In the genomic region with DNA sequence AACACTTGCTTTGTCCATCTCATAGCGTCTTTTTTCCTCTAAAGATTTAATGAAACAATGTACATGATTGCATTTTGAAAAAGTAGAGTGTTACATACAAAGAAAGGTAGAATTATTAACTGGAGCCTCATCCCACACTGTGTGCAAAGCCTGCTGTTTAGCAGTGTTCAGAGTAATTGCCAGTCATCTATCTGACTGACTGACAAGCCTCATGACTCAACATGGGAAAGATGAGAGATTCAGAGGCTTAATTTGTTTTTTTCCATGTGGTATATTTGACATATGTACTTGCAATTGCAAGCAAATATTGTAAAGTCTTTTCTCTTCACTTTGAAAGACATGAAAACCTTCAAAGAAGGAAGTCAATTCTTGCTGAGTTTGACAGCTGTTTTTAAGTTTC, we compare ENCODE assay signal across 18 cellular contexts. TPM values are rescaled to one million over a fixed set of nuclear protein-coding genes. Genes with fewer than 3 reads are reported as not detected.
DNase-seq lines count a peak whose midpoint lies in the region; ATAC-seq and TF ChIP-seq lines count a peak whose summit lies in the region.
"Had no signal": no experiment of that assay in that cellular context is flagged by ENCODE, and none has a peak within 500 bp of the region (broad histone marks: within the 10 kb centered on the region; RNA-seq: fewer than 3 reads in every experiment).

No MANE protein-coding gene starts in this region.

- CTCF ChIA-PET in activated naive CD4-positive, alpha-beta T cell treated with anti-CD3 and anti-CD28 coated beads, Interleukin-2, amount 10 ng/mL, durations not matched to agents 7 days and 5 days (lab: Charles Lee): interaction anchor here (1.3 kb wide), 1 partner anchor 16 kb away, joined by 3 read pairs; no protein-coding TSS in a partner anchor

- intact Hi-C loops in activated T-helper 1 cell treated with anti-CD3 and anti-CD28 coated beads, Interleukin-12 subunit alpha, Interleukin-12 subunit beta, Interleukin-2, Interleukin-4 antibody, amounts not matched to agents 30 ng/mL and 10 ng/mL and 1 ng/mL, durations not matched to agents 14 hours and 24 hours and 36 hours (cut with micrococcal nuclease): loop anchor here (5.0 kb wide), 1 partner anchor 58 kb away; a partner anchor contains a TSS

- DNase-seq in activated naive CD4-positive, alpha-beta T cell treated with anti-CD3 and anti-CD28 coated beads, Interleukin-2, amount 50 U/mL, for 72 hours (ENCODE audit: low spot score in 2 of 2): no peak
- no peak for DNase-seq in activated naive CD4-positive, alpha-beta T cell treated with anti-CD3 and anti-CD28 coated beads, Interleukin-2, amount 10 ng/mL, durations not matched to agents 7 days and 5 days
- no peak for DNase-seq in activated T-helper 1 cell treated with anti-CD3 and anti-CD28 coated beads, Interleukin-12 subunit alpha, Interleukin-12 subunit beta, Interleukin-2, Interleukin-4 antibody, amounts not matched to agents 30 ng/mL and 10 ng/mL and 1 ng/mL, durations not matched to agents 14 hours and 24 hours and 36 hours (ENCODE audit: low spot score)
- DNase-seq in immature natural killer cell (no peak), type B pancreatic cell (ENCODE audit: extremely low spot score, unreplicated experiment) (no peak), GM20000 (ENCODE audit: low spot score) (no peak), iPS-NIHi11 (ENCODE audit: low spot score) (no peak)
- DNase-seq: adrenal gland; HCEC 1CT; IMR-90; kidney; mucosa of descending colon; NCI-H1105; NCI-H2029 treated with DMSO at 0.1 percent for 48 hours; stimulated activated CD4-positive, alpha-beta T cell treated with anti-CD3 and anti-CD28 coated beads, Interleukin-15, amount 100 ng/mL, for 24 hours; stomach had no signal

- H3K4me1 Mint-ChIP-seq in activated naive CD4-positive, alpha-beta T cell treated with anti-CD3 and anti-CD28 coated beads, Interleukin-2, amount 10 ng/mL, durations not matched to agents 7 days and 5 days: no peaks in the 10 kb centered on the region
- H3K4me1 Mint-ChIP-seq in activated T-helper 1 cell treated with anti-CD3 and anti-CD28 coated beads, Interleukin-12 subunit alpha, Interleukin-12 subunit beta, Interleukin-2, Interleukin-4 antibody, amounts not matched to agents 30 ng/mL and 10 ng/mL and 1 ng/mL, durations not matched to agents 14 hours and 24 hours and 36 hours (ENCODE audit: low read depth): peaks cover 8% of the 10 kb centered on the region
- H3K4me1 Mint-ChIP-seq in immature natural killer cell: no peaks in the 10 kb centered on the region
- peaks cover 60% of the 10 kb centered on the region for H3K4me1 Mint-ChIP-seq in type B pancreatic cell (ENCODE audit: unreplicated experiment)

- no peaks in the 10 kb centered on the region for H3K36me3 Mint-ChIP-seq in activated naive CD4-positive, alpha-beta T cell treated with anti-CD3 and anti-CD28 coated beads, Interleukin-2, amount 50 U/mL, for 72 hours
- H3K36me3 Mint-ChIP-seq in activated naive CD4-positive, alpha-beta T cell treated with anti-CD3 and anti-CD28 coated beads, Interleukin-2, amount 10 ng/mL, durations not matched to agents 7 days and 5 days: no peaks in the 10 kb centered on the region
- H3K36me3 Mint-ChIP-seq in activated T-helper 1 cell treated with anti-CD3 and anti-CD28 coated beads, Interleukin-12 subunit alpha, Interleukin-12 subunit beta, Interleukin-2, Interleukin-4 antibody, amounts not matched to agents 30 ng/mL and 10 ng/mL and 1 ng/mL, durations not matched to agents 14 hours and 24 hours and 36 hours (ENCODE audit: low read depth): no peaks in the 10 kb centered on the region
- H3K36me3 Mint-ChIP-seq in immature natural killer cell (peaks cover 4 to 8% (median 8%) of the 10 kb centered on the region in 3 donors), type B pancreatic cell (no peaks in the 10 kb centered on the region)

- peak; percentile 76 to 93 for ATAC-seq in activated naive CD4-positive, alpha-beta T cell treated with anti-CD3 and anti-CD28 coated beads, Interleukin-2, amount 50 U/mL, for 72 hours
- no peak for ATAC-seq in HG02852 (IDR thresholded peaks at IDR 0.05; ENCODE audit: unreplicated experiment)
- ATAC-seq: mucosa of descending colon had no signal

- no peaks in the 10 kb centered on the region for H3K27me3 Mint-ChIP-seq in activated naive CD4-positive, alpha-beta T cell treated with anti-CD3 and anti-CD28 coated beads, Interleukin-2, amount 10 ng/mL, durations not matched to agents 7 days and 5 days
- no peaks in the 10 kb centered on the region for H3K27me3 Mint-ChIP-seq in activated T-helper 1 cell treated with anti-CD3 and anti-CD28 coated beads, Interleukin-12 subunit alpha, Interleukin-12 subunit beta, Interleukin-2, Interleukin-4 antibody, amounts not matched to agents 30 ng/mL and 10 ng/mL and 1 ng/mL, durations not matched to agents 14 hours and 24 hours and 36 hours (ENCODE audit: insufficient read depth)
- H3K27me3 Mint-ChIP-seq in immature natural killer cell (ENCODE audit: low read depth in 3 of 3): peaks cover 0 to 1% (median 0%) of the 10 kb centered on the region in 3 donors
- peaks cover 4% of the 10 kb centered on the region for H3K27me3 Mint-ChIP-seq in type B pancreatic cell
- H3K27me3 Mint-ChIP-seq: progenitor cell of endocrine pancreas had no signal

- peak overlapping the region in 1 of 2 donors; percentile 25 for H3K27ac Mint-ChIP-seq in activated naive CD4-positive, alpha-beta T cell treated with anti-CD3 and anti-CD28 coated beads, Interleukin-2, amount 50 U/mL, for 72 hours
- no peak overlapping the region for H3K27ac Mint-ChIP-seq in activated naive CD4-positive, alpha-beta T cell treated with anti-CD3 and anti-CD28 coated beads, Interleukin-2, amount 10 ng/mL, durations not matched to agents 7 days and 5 days
- peak overlapping the region; percentile 46 for H3K27ac Mint-ChIP-seq in activated T-helper 1 cell treated with anti-CD3 and anti-CD28 coated beads, Interleukin-12 subunit alpha, Interleukin-12 subunit beta, Interleukin-2, Interleukin-4 antibody, amounts not matched to agents 30 ng/mL and 10 ng/mL and 1 ng/mL, durations not matched to agents 14 hours and 24 hours and 36 hours
- H3K27ac Mint-ChIP-seq in immature natural killer cell (peak overlapping the region in 4 of 6 donors; percentile 7 to 65 (median 49)), type B pancreatic cell (peak overlapping the region; percentile 5)

- no peaks in the 10 kb centered on the region for H3K9me3 Mint-ChIP-seq in activated naive CD4-positive, alpha-beta T cell treated with anti-CD3 and anti-CD28 coated beads, Interleukin-2, amount 50 U/mL, for 72 hours
- no peaks in the 10 kb centered on the region for H3K9me3 Mint-ChIP-seq in activated naive CD4-positive, alpha-beta T cell treated with anti-CD3 and anti-CD28 coated beads, Interleukin-2, amount 10 ng/mL, durations not matched to agents 7 days and 5 days
- no peaks in the 10 kb centered on the region for H3K9me3 Mint-ChIP-seq in activated T-helper 1 cell treated with anti-CD3 and anti-CD28 coated beads, Interleukin-12 subunit alpha, Interleukin-12 subunit beta, Interleukin-2, Interleukin-4 antibody, amounts not matched to agents 30 ng/mL and 10 ng/mL and 1 ng/mL, durations not matched to agents 14 hours and 24 hours and 36 hours
- H3K9me3 Mint-ChIP-seq in immature natural killer cell (no peaks in the 10 kb centered on the region), type B pancreatic cell (no peaks in the 10 kb centered on the region)

- H3K4me3 Mint-ChIP-seq in activated naive CD4-positive, alpha-beta T cell treated with anti-CD3 and anti-CD28 coated beads, Interleukin-2, amount 10 ng/mL, durations not matched to agents 7 days and 5 days: no peak overlapping the region
- H3K4me3 Mint-ChIP-seq in activated T-helper 1 cell treated with anti-CD3 and anti-CD28 coated beads, Interleukin-12 subunit alpha, Interleukin-12 subunit beta, Interleukin-2, Interleukin-4 antibody, amounts not matched to agents 30 ng/mL and 10 ng/mL and 1 ng/mL, durations not matched to agents 14 hours and 24 hours and 36 hours: no peak overlapping the region
- H3K4me3 Mint-ChIP-seq in immature natural killer cell (no peak overlapping the region), type B pancreatic cell (no peak overlapping the region)

- TF ChIP-seq CTCF in type B pancreatic cell (conservative IDR thresholded peaks at IDR 0.05) (no peak), GM20000 (IDR thresholded peaks at IDR 0.05; ENCODE audit: extremely low read depth, missing control alignments) (no peak)

RNA-seq across cellular contexts. Expression of a gene that starts 14.7 kb away (rescaled TPM):
- total RNA-seq in activated naive CD4-positive, alpha-beta T cell treated with anti-CD3 and anti-CD28 coated beads, Interleukin-2, amount 50 U/mL, for 72 hours: not detected
- not detected in 2 replicates for total RNA-seq in activated T-helper 1 cell treated with anti-CD3 and anti-CD28 coated beads, Interleukin-12 subunit alpha, Interleukin-12 subunit beta, Interleukin-2, Interleukin-4 antibody, amounts not matched to agents 30 ng/mL and 10 ng/mL and 1 ng/mL, durations not matched to agents 14 hours and 24 hours and 36 hours
- polyA plus RNA-seq in immature natural killer cell: not detected
- total RNA-seq in type B pancreatic cell (ENCODE audit: low replicate concordance): not detected in 2 replicates
- total RNA-seq: IMR-90, kidney, mucosa of descending colon, progenitor cell of endocrine pancreas had no signal
- polyA plus RNA-seq: IMR-90 had no signal

RNA-seq across cellular contexts. Expression of a gene that starts 55.6 kb away (rescaled TPM):
- 10 to 100 TPM; 19.7 to 27.7 TPM for total RNA-seq in activated naive CD4-positive, alpha-beta T cell treated with anti-CD3 and anti-CD28 coated beads, Interleukin-2, amount 50 U/mL, for 72 hours
- total RNA-seq in activated T-helper 1 cell treated with anti-CD3 and anti-CD28 coated beads, Interleukin-12 subunit alpha, Interleukin-12 subunit beta, Interleukin-2, Interleukin-4 antibody, amounts not matched to agents 30 ng/mL and 10 ng/mL and 1 ng/mL, durations not matched to agents 14 hours and 24 hours and 36 hours: 24.5 and 25.8 TPM in 2 replicates
- polyA plus RNA-seq in immature natural killer cell: 10 to 100 TPM; 20.4 to 32.7 (median 20.5) TPM
- total RNA-seq in type B pancreatic cell (ENCODE audit: low replicate concordance): 12.1 and 14.7 TPM in 2 replicates
